13 cellular contexts compared by ENCODE assay signal in genomic region chr2:3633089-3633981, GRCh38. TPM values are rescaled to one million over a fixed set of nuclear protein-coding genes. Genes with fewer than 3 reads are reported as not detected.
DNase-seq lines count a peak whose midpoint lies in the region; ATAC-seq, FAIRE-seq and TF ChIP-seq lines count a peak whose summit lies in the region.
"Had no signal": no experiment of that assay in that cellular context is flagged by ENCODE, and none has a peak within 500 bp of the region (broad histone marks: within the 10 kb centered on the region; RNA-seq: fewer than 3 reads in every experiment).

No MANE protein-coding gene starts in this region.

- H3K27ac ChIP-seq in SJCRH30 = no peak overlapping the region
- no peak overlapping the region for H3K27ac ChIP-seq in kidney (ENCODE audit: low read depth in 2 of 2, low read length in 2 of 2)

- intact Hi-C loops in kidney (cut with DNase I) = no loop called here

- H3K36me3 ChIP-seq in BE2C = peaks cover 8% of the 10 kb centered on the region
- no peaks in the 10 kb centered on the region for H3K36me3 ChIP-seq in SJCRH30
- no peaks in the 10 kb centered on the region for H3K36me3 ChIP-seq in kidney (ENCODE audit: control insufficient read depth in 1 of 2, insufficient read depth in 2 of 2, low read length in 2 of 2)

- FAIRE-seq in kidney (lab: Jason Lieb, UNC) = no peak

- H3K9ac ChIP-seq in kidney (ENCODE audit: low read length in 2 of 2) = no peak overlapping the region

- no peak overlapping the region for H3K4me3 Mint-ChIP-seq in activated T-helper 17 cell treated with anti-CD3 and anti-CD28 coated beads, Interleukin-2, amount 50 U/mL, for 72 hours
- H3K4me3 Mint-ChIP-seq: activated CD4-positive, alpha-beta T cell treated with anti-CD3 and anti-CD28 coated beads for 36 hours; CD4-positive, alpha-beta memory T cell had no signal

- H3K9me3 Mint-ChIP-seq in activated T-helper 17 cell treated with anti-CD3 and anti-CD28 coated beads, Interleukin-2, amount 50 U/mL, for 72 hours = no peaks in the 10 kb centered on the region
- H3K9me3 Mint-ChIP-seq: CD4-positive, alpha-beta memory T cell had no signal

- DNase-seq in BE2C (peak; percentile 67), LHCN-M2 (ENCODE audit: low read depth) (peak; percentile 41), SJCRH30 (peak; percentile 50 to 61), kidney (peak; percentile 59), GOT3 (lab: John Stamatoyannopoulos, UW) (no peak)
- DNase-seq: activated CD4-positive, alpha-beta T cell treated with anti-CD3 and anti-CD28 coated beads for 36 hours; CD4-positive, alpha-beta memory T cell; SIG-M5 had no signal

- H3K27me3 ChIP-seq in BE2C (no peaks in the 10 kb centered on the region), SJCRH30 (no peaks in the 10 kb centered on the region; the same call in 1 of the 2 replicates)

- no peak for TF ChIP-seq CTCF in BE2C (IDR thresholded peaks at IDR 0.05; ENCODE audit: low read depth, low read length)
- no peak for TF ChIP-seq CTCF in kidney (IDR thresholded peaks at IDR 0.05; ENCODE audit: borderline replicate concordance, extremely low read depth, insufficient read depth)

- H3K27ac Mint-ChIP-seq in activated T-helper 17 cell treated with anti-CD3 and anti-CD28 coated beads, Interleukin-2, amount 50 U/mL, for 72 hours = no peak overlapping the region
- H3K27ac Mint-ChIP-seq: activated CD4-positive, alpha-beta T cell treated with anti-CD3 and anti-CD28 coated beads for 36 hours; CD4-positive, alpha-beta memory T cell had no signal

- no peaks in the 10 kb centered on the region for H3K36me3 Mint-ChIP-seq in activated T-helper 17 cell treated with anti-CD3 and anti-CD28 coated beads, Interleukin-2, amount 50 U/mL, for 72 hours (ENCODE audit: low read depth)
- H3K36me3 Mint-ChIP-seq: CD4-positive, alpha-beta memory T cell had no signal

- H3K4me3 ChIP-seq in BE2C (ENCODE audit: low read depth, low read length) (no peak overlapping the region), SJCRH30 (no peak overlapping the region), kidney (ENCODE audit: low read length in 2 of 2) (no peak overlapping the region)
- H3K4me3 ChIP-seq: lung had no signal

- no peaks in the 10 kb centered on the region for H3K4me1 Mint-ChIP-seq in activated T-helper 17 cell treated with anti-CD3 and anti-CD28 coated beads, Interleukin-2, amount 50 U/mL, for 72 hours
- H3K4me1 Mint-ChIP-seq: activated CD4-positive, alpha-beta T cell treated with anti-CD3 and anti-CD28 coated beads for 36 hours; CD4-positive, alpha-beta memory T cell had no signal

- H3K27me3 Mint-ChIP-seq in activated T-helper 17 cell treated with anti-CD3 and anti-CD28 coated beads, Interleukin-2, amount 50 U/mL, for 72 hours = peaks cover 13% of the 10 kb centered on the region
- H3K27me3 Mint-ChIP-seq: activated CD4-positive, alpha-beta T cell treated with anti-CD3 and anti-CD28 coated beads for 36 hours; CD4-positive, alpha-beta memory T cell had no signal

- no peak for ATAC-seq in HG02884 (IDR thresholded peaks at IDR 0.05; ENCODE audit: unreplicated experiment)
- ATAC-seq in activated T-helper 17 cell treated with anti-CD3 and anti-CD28 coated beads, Interleukin-2, amount 50 U/mL, for 72 hours (replicated peaks) = no peak
- ATAC-seq in HG02610 (IDR thresholded peaks at IDR 0.05; ENCODE audit: unreplicated experiment) = no peak
- ATAC-seq: activated CD4-positive, alpha-beta T cell treated with anti-CD3 and anti-CD28 coated beads for 36 hours had no signal

- peaks cover 5% of the 10 kb centered on the region for H3K4me1 ChIP-seq in BE2C
- H3K4me1 ChIP-seq in SJCRH30 = peaks cover 5% of the 10 kb centered on the region; the same call in 1 of the 2 replicates
- H3K4me1 ChIP-seq in kidney (ENCODE audit: control insufficient read depth in 1 of 2, insufficient read depth in 1 of 2, low read depth in 1 of 2, low read length in 2 of 2) = peaks cover 0 to 6% of the 10 kb centered on the region in 2 donors

- H3K9me3 ChIP-seq in BE2C = no peaks in the 10 kb centered on the region
- H3K9me3 ChIP-seq in SJCRH30 (replicated peaks) = no peaks in the 10 kb centered on the region
- H3K9me3 ChIP-seq in kidney (ENCODE audit: control insufficient read depth in 1 of 2, low read length in 2 of 2) = no peaks in the 10 kb centered on the region

RNA-seq across cellular contexts. Expression of gene ALLC, which starts 24.7 kb away (rescaled TPM):
- not detected for polyA plus RNA-seq in BE2C (2012; ENCODE audit: insufficient read depth, insufficient read length, low read depth)
- total RNA-seq in LHCN-M2 (2014; rRNA removed) (not detected in 2 replicates), kidney (not detected)
- polyA plus RNA-seq in LHCN-M2 (2012) = not detected
- total RNA-seq in SJCRH30 (2014; rRNA removed; shearing (Covaris generic)) = not detected in 2 replicates
- polyA plus RNA-seq in kidney (ENCODE audit: insufficient read depth, low read depth, low replicate concordance) = 1.3 TPM
- total RNA-seq in activated T-helper 17 cell treated with anti-CD3 and anti-CD28 coated beads, Interleukin-2, amount 50 U/mL, for 72 hours = not detected
- total RNA-seq: activated CD4-positive, alpha-beta T cell treated with anti-CD3 and anti-CD28 coated beads for 36 hours; CD4-positive, alpha-beta memory T cell; epithelial cell of proximal tubule; lung had no signal
- polyA plus RNA-seq: CD4-positive, alpha-beta memory T cell had no signal

RNA-seq across cellular contexts. Expression of gene COLEC11, which starts 38.4 kb away (rescaled TPM):
- polyA plus RNA-seq in BE2C (2012; ENCODE audit: insufficient read depth, insufficient read length, low read depth) = 278 TPM
- not detected in 2 replicates for total RNA-seq in LHCN-M2 (2014; rRNA removed)
- polyA plus RNA-seq in LHCN-M2 (2012) = not detected
- total RNA-seq in SJCRH30 (2014; rRNA removed; shearing (Covaris generic)) = 0.20 and 0.51 TPM in 2 replicates
- total RNA-seq in kidney = 7.6 TPM
- polyA plus RNA-seq in kidney (ENCODE audit: insufficient read depth, low read depth, low replicate concordance) = 34.6 TPM
- total RNA-seq in activated T-helper 17 cell treated with anti-CD3 and anti-CD28 coated beads, Interleukin-2, amount 50 U/mL, for 72 hours = under 1 TPM in 1 of 2 donors, not detected in 1; 0.54 TPM
- total RNA-seq: CD4-positive, alpha-beta memory T cell had no signal

RNA-seq across cellular contexts. Expression of gene RPS7, which starts 58.3 kb away (rescaled TPM):
- 1,421 TPM for polyA plus RNA-seq in BE2C (2012; ENCODE audit: insufficient read depth, insufficient read length, low read depth)
- 2,202 and 2,483 TPM in 2 replicates for total RNA-seq in LHCN-M2 (2014; rRNA removed)
- polyA plus RNA-seq in LHCN-M2 (2012) = 1,516 TPM
- total RNA-seq in SJCRH30 (2014; rRNA removed; shearing (Covaris generic)) = 3,864 and 4,028 TPM in 2 replicates
- total RNA-seq in kidney = 992 TPM
- 1,826 TPM for polyA plus RNA-seq in kidney (ENCODE audit: insufficient read depth, low read depth, low replicate concordance)
- total RNA-seq in activated T-helper 17 cell treated with anti-CD3 and anti-CD28 coated beads, Interleukin-2, amount 50 U/mL, for 72 hours = 1,000 to 10,000 TPM; 1,635 to 1,848 TPM
